17 cellular contexts compared by ENCODE assay signal in the genomic region with DNA sequence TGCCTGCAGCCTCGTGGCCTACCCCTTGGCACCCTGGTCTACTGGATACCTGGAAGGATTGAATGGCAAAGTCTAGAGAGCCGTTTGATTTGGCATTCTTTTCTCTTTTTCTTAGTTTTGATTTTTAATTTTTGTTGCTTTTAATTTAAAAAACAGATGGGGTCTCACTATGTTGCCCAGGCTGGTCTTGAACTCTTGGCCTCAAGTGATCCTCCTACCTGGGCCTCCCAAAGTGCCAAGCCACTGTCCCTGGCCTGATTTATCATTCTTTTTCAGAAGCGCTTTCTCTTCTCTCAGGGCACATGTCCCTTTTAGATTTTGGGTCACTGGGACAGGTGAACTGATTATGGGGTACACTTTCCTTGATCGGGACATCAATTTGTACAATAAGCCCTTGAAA. TPM values are rescaled to one million over a fixed set of nuclear protein-coding genes. Genes with fewer than 3 reads are reported as not detected.
A peak's percentile ranks its signal among the peaks of the same experiment; 100 is the strongest.
DNase-seq lines count a peak whose midpoint lies in the region; ATAC-seq and TF ChIP-seq lines count a peak whose summit lies in the region.
"Had no signal": no experiment of that assay in that cellular context is flagged by ENCODE, and none has a peak within 500 bp of the region (broad histone marks: within the 10 kb centered on the region; RNA-seq: fewer than 3 reads in every experiment).

No MANE protein-coding gene starts in this region.

- H3K9me3 Mint-ChIP-seq in activated naive CD8-positive, alpha-beta T cell treated with anti-CD3 and anti-CD28 coated beads, Interleukin-2, amount 50 U/mL, for 24 hours: no peaks in the 10 kb centered on the region
- H3K9me3 Mint-ChIP-seq in activated naive CD8-positive, alpha-beta T cell treated with anti-CD3 and anti-CD28 coated beads for 36 hours: no peaks in the 10 kb centered on the region
- no peaks in the 10 kb centered on the region for H3K9me3 Mint-ChIP-seq in effector memory CD8-positive, alpha-beta T cell
- H3K9me3 Mint-ChIP-seq: CD4-positive, alpha-beta memory T cell; H9; IgD-negative memory B cell had no signal

- H3K18ac ChIP-seq in mesenchymal stem cell (ENCODE audit: low read depth in 1 of 2, low read length in 2 of 2): no peak overlapping the region

- no peak for DNase-seq in activated naive CD8-positive, alpha-beta T cell treated with anti-CD3 and anti-CD28 coated beads, Interleukin-2, amount 50 U/mL, for 24 hours
- DNase-seq in activated naive CD8-positive, alpha-beta T cell treated with anti-CD3 and anti-CD28 coated beads for 36 hours: no peak
- DNase-seq in T-helper 17 cell (no peak), NCI-H1092 (lab: John Stamatoyannopoulos, UW) (no peak), esophagus squamous epithelium (lab: John Stamatoyannopoulos, UW) (no peak), mesenchymal stem cell (no peak)
- DNase-seq in effector memory CD8-positive, alpha-beta T cell: no peak
- DNase-seq: C1 segment of cervical spinal cord; CD4-positive, alpha-beta memory T cell; COR-L47; DMS153; DMS79 treated with DMSO at 0.1 percent for 48 hours; EL; GM23248; H9 had no signal

- H3K4me3 ChIP-seq in esophagus squamous epithelium (no peak overlapping the region), mesenchymal stem cell (ENCODE audit: insufficient read depth in 1 of 2, low read depth in 1 of 2, low read length in 2 of 2) (no peak overlapping the region)
- H3K4me3 ChIP-seq: GM23248 had no signal

- no peak overlapping the region for H2AK5ac ChIP-seq in mesenchymal stem cell (ENCODE audit: low read length, severe bottlenecking)

- H3K9me3 ChIP-seq in T-helper 17 cell (ENCODE audit: control insufficient read depth, low read length, poor library complexity, severe bottlenecking) (no peaks in the 10 kb centered on the region), esophagus squamous epithelium (no peaks in the 10 kb centered on the region), mesenchymal stem cell (ENCODE audit: control insufficient read depth, low read length) (no peaks in the 10 kb centered on the region)

- no peak overlapping the region for H2BK5ac ChIP-seq in mesenchymal stem cell (ENCODE audit: low read depth, low read length, poor library complexity, severe bottlenecking)

- H3K4me3 Mint-ChIP-seq in activated naive CD8-positive, alpha-beta T cell treated with anti-CD3 and anti-CD28 coated beads, Interleukin-2, amount 50 U/mL, for 24 hours: no peak overlapping the region
- H3K4me3 Mint-ChIP-seq in activated naive CD8-positive, alpha-beta T cell treated with anti-CD3 and anti-CD28 coated beads for 36 hours: no peak overlapping the region
- H3K4me3 Mint-ChIP-seq in T-helper 17 cell: no peak overlapping the region
- H3K4me3 Mint-ChIP-seq in effector memory CD8-positive, alpha-beta T cell: no peak overlapping the region
- H3K4me3 Mint-ChIP-seq: B cell; CD4-positive, alpha-beta memory T cell; H9 had no signal

- H2BK12ac ChIP-seq in mesenchymal stem cell (ENCODE audit: low read length in 2 of 2): no peak overlapping the region

- H3K27ac ChIP-seq in esophagus squamous epithelium (no peak overlapping the region), mesenchymal stem cell (ENCODE audit: low read length, poor library complexity, severe bottlenecking) (no peak overlapping the region)
- H3K27ac ChIP-seq: GM23248 had no signal

- H3K36me3 ChIP-seq in esophagus squamous epithelium: peaks cover 15 to 94% (median 30%) of the 10 kb centered on the region in 3 donors
- peaks cover 81% of the 10 kb centered on the region in 2 experiments for H3K36me3 ChIP-seq in mesenchymal stem cell (ENCODE audit: control insufficient read depth in 1 of 2, insufficient read depth in 2 of 2, low read depth in 1 of 2, low read length in 2 of 2)

- no peak overlapping the region for H2BK15ac ChIP-seq in mesenchymal stem cell (ENCODE audit: low read depth, poor library complexity, severe bottlenecking)

- no peak overlapping the region for H3K4me2 ChIP-seq in mesenchymal stem cell (ENCODE audit: low read length, poor library complexity, severe bottlenecking)

- H3K27me3 ChIP-seq in esophagus squamous epithelium: no peaks in the 10 kb centered on the region
- H3K27me3 ChIP-seq in mesenchymal stem cell (ENCODE audit: control insufficient read depth in 1 of 2, insufficient read depth in 1 of 2, low read length in 2 of 2): no peaks in the 10 kb centered on the region

- ATAC-seq in activated naive CD8-positive, alpha-beta T cell treated with anti-CD3 and anti-CD28 coated beads, Interleukin-2, amount 50 U/mL, for 24 hours: no peak
- no peak for ATAC-seq in T-helper 17 cell
- no peak for ATAC-seq in effector memory CD8-positive, alpha-beta T cell (replicated peaks)

- H4K91ac ChIP-seq in mesenchymal stem cell (ENCODE audit: low read length): no peak overlapping the region

- no peak overlapping the region for H3K23ac ChIP-seq in mesenchymal stem cell (ENCODE audit: low read length in 2 of 2)

- H3K4ac ChIP-seq in mesenchymal stem cell (ENCODE audit: low read depth in 1 of 2, low read length in 2 of 2): no peak overlapping the region

- intact Hi-C loops in esophagus squamous epithelium (cut with DNase I): no loop called here

- no peak overlapping the region for H3K9ac ChIP-seq in mesenchymal stem cell (ENCODE audit: low read length)
- H3K9ac ChIP-seq: GM23248 had no signal

- H3K4me1 ChIP-seq in esophagus squamous epithelium (peaks cover 0 to 12% (median 5%) of the 10 kb centered on the region in 3 donors), mesenchymal stem cell (ENCODE audit: control insufficient read depth, insufficient read depth, low read depth, low read length) (peaks cover 5% of the 10 kb centered on the region)

- H2BK120ac ChIP-seq in mesenchymal stem cell (ENCODE audit: low read depth, low read length): no peak overlapping the region

- peaks cover 47% of the 10 kb centered on the region for H3K36me3 Mint-ChIP-seq in activated naive CD8-positive, alpha-beta T cell treated with anti-CD3 and anti-CD28 coated beads, Interleukin-2, amount 50 U/mL, for 24 hours (ENCODE audit: low read depth)
- peaks cover 34% of the 10 kb centered on the region for H3K36me3 Mint-ChIP-seq in activated naive CD8-positive, alpha-beta T cell treated with anti-CD3 and anti-CD28 coated beads for 36 hours
- peaks cover 5% of the 10 kb centered on the region for H3K36me3 Mint-ChIP-seq in T-helper 17 cell (ENCODE audit: low read depth)
- H3K36me3 Mint-ChIP-seq in effector memory CD8-positive, alpha-beta T cell (ENCODE audit: insufficient read depth): peaks cover 44% of the 10 kb centered on the region

- WGBS in esophagus squamous epithelium, 2 donors: 85 to 87% methylated on average over 4 of the region's 4 CpGs
- 100% methylated on average over 3 of the region's 4 CpGs for whole genome bisulfite sequencing in mesenchymal stem cell

- peaks cover 45% of the 10 kb centered on the region for H3K4me1 Mint-ChIP-seq in activated naive CD8-positive, alpha-beta T cell treated with anti-CD3 and anti-CD28 coated beads, Interleukin-2, amount 50 U/mL, for 24 hours
- H3K4me1 Mint-ChIP-seq in activated naive CD8-positive, alpha-beta T cell treated with anti-CD3 and anti-CD28 coated beads for 36 hours: peaks cover 34% of the 10 kb centered on the region
- H3K4me1 Mint-ChIP-seq in T-helper 17 cell: peaks cover 33% of the 10 kb centered on the region
- H3K4me1 Mint-ChIP-seq in effector memory CD8-positive, alpha-beta T cell (ENCODE audit: low read depth in 2 of 2): peaks cover 38 to 44% of the 10 kb centered on the region in 2 donors
- H3K4me1 Mint-ChIP-seq: H9 had no signal

- peak overlapping the region; percentile 22 for H3K27ac Mint-ChIP-seq in activated naive CD8-positive, alpha-beta T cell treated with anti-CD3 and anti-CD28 coated beads, Interleukin-2, amount 50 U/mL, for 24 hours
- no peak overlapping the region for H3K27ac Mint-ChIP-seq in activated naive CD8-positive, alpha-beta T cell treated with anti-CD3 and anti-CD28 coated beads for 36 hours
- H3K27ac Mint-ChIP-seq in T-helper 17 cell: peak overlapping the region; percentile 21
- peak overlapping the region; percentile 65 for H3K27ac Mint-ChIP-seq in effector memory CD8-positive, alpha-beta T cell
- H3K27ac Mint-ChIP-seq: B cell had no signal

- H3K27me3 Mint-ChIP-seq in activated naive CD8-positive, alpha-beta T cell treated with anti-CD3 and anti-CD28 coated beads, Interleukin-2, amount 50 U/mL, for 24 hours: no peaks in the 10 kb centered on the region
- H3K27me3 Mint-ChIP-seq in activated naive CD8-positive, alpha-beta T cell treated with anti-CD3 and anti-CD28 coated beads for 36 hours: no peaks in the 10 kb centered on the region
- no peaks in the 10 kb centered on the region for H3K27me3 Mint-ChIP-seq in T-helper 17 cell
- H3K27me3 Mint-ChIP-seq in effector memory CD8-positive, alpha-beta T cell: no peaks in the 10 kb centered on the region
- H3K27me3 Mint-ChIP-seq: B cell; CD4-positive, alpha-beta memory T cell; IgD-negative memory B cell had no signal

- H3K79me1 ChIP-seq in mesenchymal stem cell (replicated peaks; ENCODE audit: low read length, poor library complexity, severe bottlenecking): peaks cover 71% of the 10 kb centered on the region

- no peak overlapping the region for H2AFZ ChIP-seq in mesenchymal stem cell (ENCODE audit: low read depth, low read length)
- H2AFZ ChIP-seq: GM23248 had no signal

- no peak overlapping the region for H3K14ac ChIP-seq in mesenchymal stem cell (ENCODE audit: low read length in 2 of 2)

- TF ChIP-seq CTCF in esophagus squamous epithelium (IDR thresholded peaks at IDR 0.05): no peak

- H4K8ac ChIP-seq in mesenchymal stem cell (ENCODE audit: low read length): no peak overlapping the region

- no peak for TF ChIP-seq POLR2A in esophagus squamous epithelium (IDR thresholded peaks at IDR 0.05)

RNA-seq across cellular contexts. Expression of gene ZC3H18, which starts 10.8 kb away (rescaled TPM):
- 10 to 100 TPM; 84.3 to 86.8 TPM for total RNA-seq in activated naive CD8-positive, alpha-beta T cell treated with anti-CD3 and anti-CD28 coated beads for 36 hours
- total RNA-seq in T-helper 17 cell (100 to 1,000 TPM; 100 to 141 TPM), esophagus squamous epithelium (10 to 100 TPM; 15.4 to 27.3 (median 17.5) TPM)
- polyA plus RNA-seq in mesenchymal stem cell (2013, experiment 1 of 2): 20.8 TPM
- 19.8 TPM for polyA plus RNA-seq in mesenchymal stem cell (2013, experiment 2 of 2)

RNA-seq across cellular contexts. Expression of gene IL17C, which starts 57.3 kb away (rescaled TPM):
- total RNA-seq in activated naive CD8-positive, alpha-beta T cell treated with anti-CD3 and anti-CD28 coated beads for 36 hours: not detected
- total RNA-seq in T-helper 17 cell (under 1 TPM; 0.65 to 0.86 TPM), esophagus squamous epithelium (1 to 10 TPM in 1 of 4 donors, not detected in 3; 2.4 TPM)
- polyA plus RNA-seq in mesenchymal stem cell (2013, experiment 1 of 2): 0.12 TPM
- polyA plus RNA-seq in mesenchymal stem cell (2013, experiment 2 of 2): 0.11 TPM
- total RNA-seq: GM23248 had no signal
- polyA plus RNA-seq: CD4-positive, alpha-beta memory T cell; GM23248; IgD-negative memory B cell had no signal
